In the genomic region with DNA sequence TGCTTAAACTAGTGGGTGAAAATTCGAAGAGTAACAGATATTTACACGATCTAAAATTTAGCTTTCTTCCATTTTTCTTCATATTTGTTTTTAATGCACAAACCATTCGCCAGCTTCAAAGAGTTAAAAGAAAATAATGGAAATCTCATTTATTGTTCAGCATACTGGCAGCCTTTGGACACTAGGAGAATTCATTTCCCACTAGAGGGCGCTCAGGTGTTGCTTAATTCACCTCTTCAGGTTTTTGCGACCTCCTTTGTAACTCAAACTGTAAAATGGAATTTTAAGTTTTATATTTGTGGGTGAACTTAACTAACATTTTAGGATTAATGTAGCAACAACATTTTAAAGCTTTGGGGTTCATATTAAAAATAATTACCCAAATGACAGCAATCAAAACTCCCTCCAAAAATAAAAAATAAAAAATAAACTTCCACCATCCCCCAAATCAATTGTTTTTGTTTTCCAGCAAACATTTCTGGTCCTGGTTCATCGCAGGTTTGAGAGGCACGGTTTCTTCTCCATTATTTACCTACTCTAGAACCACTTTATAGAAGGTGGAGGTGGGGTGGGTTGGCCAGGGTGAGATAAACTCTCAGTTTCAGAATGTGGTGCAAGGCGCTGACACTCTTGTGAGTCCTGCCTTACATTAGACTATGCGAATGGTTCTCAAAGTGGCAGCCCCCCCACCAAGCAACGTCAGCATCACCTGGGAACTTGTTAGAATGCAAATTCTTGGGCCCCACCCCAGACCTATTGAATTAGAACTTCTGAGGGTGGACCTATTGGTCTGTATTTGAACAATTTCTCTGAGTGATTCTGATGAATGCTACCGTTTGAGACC, we compare ENCODE assay signal across 8 cellular contexts. TPM values are rescaled to one million over a fixed set of nuclear protein-coding genes. Genes with fewer than 3 reads are reported as not detected.
DNase-seq lines count a peak whose midpoint lies in the region; ATAC-seq lines count a peak whose summit lies in the region.

No MANE protein-coding gene starts in this region.

- H3K4me1 Mint-ChIP-seq in activated CD4-positive, alpha-beta T cell treated with anti-CD3 and anti-CD28 coated beads, Interleukin-2, amount 10 ng/mL, durations not matched to agents 7 days and 5 days: no peaks in the 10 kb centered on the region

- H3K9me3 Mint-ChIP-seq in activated CD4-positive, alpha-beta T cell treated with anti-CD3 and anti-CD28 coated beads, Interleukin-2, amount 10 ng/mL, durations not matched to agents 7 days and 5 days: no peaks in the 10 kb centered on the region

- peak; percentile 15 for DNase-seq in activated naive CD4-positive, alpha-beta T cell treated with Interleukin-2 at 50 U/mL for 16 hours
- no peak for DNase-seq in activated naive CD4-positive, alpha-beta T cell (lab: John Stamatoyannopoulos, UW)
- DNase-seq in NCI-H2196 treated with DMSO at 0.1 percent for 48 hours (lab: John Stamatoyannopoulos, UW; ENCODE audit: unreplicated experiment): peak; percentile 10
- peak; percentile 70 for DNase-seq in activated CD4-positive, alpha-beta T cell treated with anti-CD3 and anti-CD28 coated beads, Interleukin-2, amount 10 ng/mL, durations not matched to agents 7 days and 5 days
- DNase-seq in fibroblast of peridontal ligament (ENCODE audit: extremely low read depth): peak; percentile 83
- peak; percentile 3 for DNase-seq in occipital lobe (lab: John Stamatoyannopoulos, UW)

- H3K4me3 Mint-ChIP-seq in activated CD4-positive, alpha-beta T cell treated with anti-CD3 and anti-CD28 coated beads, Interleukin-2, amount 10 ng/mL, durations not matched to agents 7 days and 5 days: no peak overlapping the region

- no peak overlapping the region for H3K27ac Mint-ChIP-seq in activated CD4-positive, alpha-beta T cell treated with anti-CD3 and anti-CD28 coated beads, Interleukin-2, amount 10 ng/mL, durations not matched to agents 7 days and 5 days

- ATAC-seq in HG02973 (IDR thresholded peaks at IDR 0.05; ENCODE audit: unreplicated experiment): peak; percentile 58
- no peak for ATAC-seq in HG02840 (IDR thresholded peaks at IDR 0.05; ENCODE audit: low FRiP score, unreplicated experiment)

- CTCF ChIA-PET in activated CD4-positive, alpha-beta T cell treated with anti-CD3 and anti-CD28 coated beads, Interleukin-2, amount 10 ng/mL, durations not matched to agents 7 days and 5 days (lab: Charles Lee): no interaction called here

- no peaks in the 10 kb centered on the region for H3K27me3 Mint-ChIP-seq in activated CD4-positive, alpha-beta T cell treated with anti-CD3 and anti-CD28 coated beads, Interleukin-2, amount 10 ng/mL, durations not matched to agents 7 days and 5 days

- POLR2A ChIA-PET in activated CD4-positive, alpha-beta T cell treated with anti-CD3 and anti-CD28 coated beads, Interleukin-2, amount 10 ng/mL, durations not matched to agents 7 days and 5 days (lab: Charles Lee): no interaction called here

- H3K36me3 Mint-ChIP-seq in activated CD4-positive, alpha-beta T cell treated with anti-CD3 and anti-CD28 coated beads, Interleukin-2, amount 10 ng/mL, durations not matched to agents 7 days and 5 days (ENCODE audit: low read depth): no peaks in the 10 kb centered on the region

RNA-seq across cellular contexts. Expression of a gene that starts 24.7 kb away (rescaled TPM):
- 10 to 100 TPM; 22.6 to 31.7 TPM for total RNA-seq in activated CD4-positive, alpha-beta T cell treated with anti-CD3 and anti-CD28 coated beads, Interleukin-2, amount 10 ng/mL, durations not matched to agents 7 days and 5 days
- 30.4 TPM for total RNA-seq in occipital lobe

Comparison
In these comparisons a context has a peak if more than half of its experiments do, and no peak if none do; other contexts are left out.
1. DNase-seq: peak in activated naive CD4-positive, alpha-beta T cell treated with Interleukin-2 at 50 U/mL for 16 hours (single experiment), NCI-H2196 treated with DMSO at 0.1 percent for 48 hours (single experiment), activated CD4-positive, alpha-beta T cell treated with anti-CD3 and anti-CD28 coated beads, Interleukin-2, amount 10 ng/mL, durations not matched to agents 7 days and 5 days (single experiment), fibroblast of peridontal ligament (single experiment) and occipital lobe (single experiment); none in activated naive CD4-positive, alpha-beta T cell (0 of 4).